In the genomic region with DNA sequence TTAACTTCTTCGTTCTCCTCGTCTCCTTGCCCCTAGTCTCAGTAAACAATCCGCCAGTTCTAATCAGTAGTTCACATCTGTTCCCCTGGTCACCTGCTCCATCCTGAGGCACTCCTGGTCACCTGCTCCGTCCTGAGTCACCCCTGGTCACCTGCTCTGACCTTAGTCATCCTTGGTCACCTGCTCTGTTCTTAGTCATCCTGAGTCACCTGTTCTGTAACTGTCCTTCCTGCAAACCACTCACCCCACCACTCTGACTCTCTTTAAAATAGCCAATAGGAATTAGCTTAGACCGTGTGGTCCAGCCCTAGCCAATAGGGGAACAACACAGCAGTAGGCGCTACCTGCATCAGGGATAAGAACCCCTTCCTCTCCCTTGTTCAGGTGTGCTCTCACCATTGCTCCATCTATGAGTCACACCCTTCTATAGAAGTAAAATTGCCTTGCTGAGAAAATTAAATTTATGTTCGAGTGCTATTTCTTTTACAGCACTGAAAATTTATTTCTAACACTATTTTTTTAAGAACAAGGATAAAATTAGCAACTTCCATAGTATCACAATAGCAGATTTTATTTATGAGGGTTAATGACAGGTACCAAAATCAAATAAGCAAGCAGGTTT, we compare ENCODE assay signal across 6 cellular contexts.
A peak's percentile ranks its signal among the peaks of the same experiment; 100 is the strongest.
DNase-seq lines count a peak whose midpoint lies in the region; ATAC-seq, FAIRE-seq and TF ChIP-seq lines count a peak whose summit lies in the region.
"Not testable (repeated sequence)": the region's sequence is repeated elsewhere in the genome, so short reads cannot be mapped to it uniquely, and the experiment has no call there.

No MANE protein-coding gene starts in this region.

- H3K4me3 ChIP-seq in A549; hepatocyte; trophoblast cell (ENCODE audit: low read depth, low read length): not testable (repeated sequence)

- not testable (repeated sequence) for FAIRE-seq in A549 (lab: Jason Lieb, UNC)

- not testable (repeated sequence) for TF ChIP-seq RAD21 in A549 (conservative IDR thresholded peaks at IDR 0.05 in 1 of 2, IDR thresholded peaks at IDR 0.05 in 1 of 2)

- TF ChIP-seq POLR2A in A549 (IDR thresholded peaks at IDR 0.05; ENCODE audit: low read length), result not testable (repeated sequence)

- H2BK12ac ChIP-seq in trophoblast cell (ENCODE audit: low read length), result peak overlapping the region; percentile 24

- not testable (repeated sequence) for H3K36me3 ChIP-seq in hepatocyte (replicated peaks; ENCODE audit: insufficient read depth, low read depth); trophoblast cell (ENCODE audit: control insufficient read depth in 1 of 2, insufficient read depth in 2 of 2, low read length in 2 of 2)

- not testable (repeated sequence) for TF ChIP-seq CTCF in A549 (IDR thresholded peaks at IDR 0.05); hepatocyte (IDR thresholded peaks at IDR 0.05; ENCODE audit: poor library complexity)

- H3K4ac ChIP-seq in trophoblast cell (ENCODE audit: low read depth, low read length), result not testable (repeated sequence)

- H3K27ac ChIP-seq in A549; trophoblast cell (ENCODE audit: low read depth, low read length): not testable (repeated sequence)
- H3K27ac ChIP-seq in caudate nucleus (ENCODE audit: low read depth, low read length) (peak overlapping the region; percentile 44), hepatocyte (peak overlapping the region; percentile 85)

- CTCF ChIA-PET in A549 (lab: Yijun Ruan, JAX), result interaction anchor here (1.3 kb wide), 1 partner anchor 242 kb away, joined by 3 read pairs; no protein-coding TSS in a partner anchor

- not testable (repeated sequence) for H3K9me2 ChIP-seq in hepatocyte (replicated peaks; ENCODE audit: insufficient read depth)

- not testable (repeated sequence) for H2AFZ ChIP-seq in hepatocyte; trophoblast cell (ENCODE audit: insufficient read depth, low read length, poor library complexity)

- not testable (repeated sequence) for H4K91ac ChIP-seq in trophoblast cell (ENCODE audit: low read depth, low read length)

- H3K4me1 ChIP-seq in A549; trophoblast cell (ENCODE audit: control insufficient read depth in 1 of 2, insufficient read depth in 2 of 2, low read length in 2 of 2): not testable (repeated sequence)
- H3K4me1 ChIP-seq in hepatocyte (ENCODE audit: insufficient read depth), result peaks cover 21% of the 10 kb centered on the region

- TF ChIP-seq EP300 in A549 (IDR thresholded peaks at IDR 0.05), result not testable (repeated sequence)

- not testable (repeated sequence) for H4K8ac ChIP-seq in trophoblast cell (ENCODE audit: low read depth, low read length)

- not testable (repeated sequence) for DNase-seq in A549 (ENCODE audit: low read depth in 1 of 2, low spot score in 1 of 2)
- peak; percentile 29 for DNase-seq in HT1080 (ENCODE audit: low read depth)
- peak; percentile 39 for DNase-seq in SW480 (ENCODE audit: low spot score)
- DNase-seq in caudate nucleus (lab: John Stamatoyannopoulos, UW), result peak in 1 of 61 donors; percentile 11
- DNase-seq in hepatocyte (ENCODE audit: low spot score), result peak; percentile 49
- peak in 1 of 2 donors; percentile 38 for DNase-seq in trophoblast cell

- H3K23ac ChIP-seq in trophoblast cell (ENCODE audit: low read length), result not testable (repeated sequence)

- H2BK5ac ChIP-seq in trophoblast cell (ENCODE audit: low read depth, low read length, poor library complexity), result not testable (repeated sequence)

- H3K14ac ChIP-seq in trophoblast cell (ENCODE audit: low read length), result not testable (repeated sequence)

- not testable (repeated sequence) for H4K20me1 ChIP-seq in hepatocyte (ENCODE audit: insufficient read depth, poor library complexity, severe bottlenecking)

- not testable (repeated sequence) for H4K12ac ChIP-seq in trophoblast cell (ENCODE audit: low read depth, low read length)

- peaks cover 15% of the 10 kb centered on the region; the same call in 2 of the 3 replicates for H3K9me3 ChIP-seq in A549
- not testable (repeated sequence) for H3K9me3 ChIP-seq in hepatocyte (ENCODE audit: low read depth); trophoblast cell (ENCODE audit: insufficient read depth, low read depth, low read length)

- not testable (repeated sequence) for H2AK5ac ChIP-seq in trophoblast cell (ENCODE audit: low read length)

- ATAC-seq in A549, result not testable (repeated sequence)

- H3K79me2 ChIP-seq in hepatocyte; trophoblast cell (ENCODE audit: control insufficient read depth, insufficient read depth, low read length, poor library complexity): not testable (repeated sequence)

- not testable (repeated sequence) for H3K9ac ChIP-seq in trophoblast cell (ENCODE audit: low read length)

- not testable (repeated sequence) for H3K79me1 ChIP-seq in trophoblast cell (ENCODE audit: low read length)

- H2BK120ac ChIP-seq in trophoblast cell (ENCODE audit: insufficient read depth, low read length, poor library complexity), result not testable (repeated sequence)

- WGBS in A549 (ENCODE audit: missing lambda C conversion rate), result 66% methylated on average over 7 of the region's 7 CpGs
- WGBS in hepatocyte (ENCODE audit: low lambda C conversion rate, missing lambda C conversion rate), result 80% methylated on average over 7 of the region's 7 CpGs
- WGBS in trophoblast cell (ENCODE audit: extremely low coverage, insufficient coverage, insufficient read length), result no CpG with 5 or more reads among the region's 7 CpGs

- H3K27me3 ChIP-seq in hepatocyte; trophoblast cell (ENCODE audit: insufficient read depth, low read length): not testable (repeated sequence)

- POLR2A ChIA-PET in A549 (lab: Yijun Ruan, JAX), result not testable (repeated sequence)

- H3K4me2 ChIP-seq in A549; hepatocyte; trophoblast cell (ENCODE audit: low read length): not testable (repeated sequence)

- not testable (repeated sequence) for H3K18ac ChIP-seq in trophoblast cell (ENCODE audit: low read length)

TF ChIP-seq in A549, 52 proteins besides CTCF, POLR2A, EP300 and RAD21:
- TF ChIP-seq FOSL2 (IDR thresholded peaks at IDR 0.05), result not testable (repeated sequence)
- TF ChIP-seq FOSL2 (CRISPR knock-in tag; IDR thresholded peaks at IDR 0.05), result peak; percentile 22; the same call in 1 of the 2 replicates
- TF ChIP-seq, protein P1, sequence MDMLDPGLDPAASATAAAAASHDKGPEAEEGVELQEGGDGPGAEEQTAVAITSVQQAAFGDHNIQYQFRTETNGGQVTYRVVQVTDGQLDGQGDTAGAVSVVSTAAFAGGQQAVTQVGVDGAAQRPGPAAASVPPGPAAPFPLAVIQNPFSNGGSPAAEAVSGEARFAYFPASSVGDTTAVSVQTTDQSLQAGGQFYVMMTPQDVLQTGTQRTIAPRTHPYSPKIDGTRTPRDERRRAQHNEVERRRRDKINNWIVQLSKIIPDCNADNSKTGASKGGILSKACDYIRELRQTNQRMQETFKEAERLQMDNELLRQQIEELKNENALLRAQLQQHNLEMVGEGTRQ (IDR thresholded peaks at IDR 0.05), result peak; percentile 44
TF ChIP-seq in A549: peak in this region for 2; not testable (repeated sequence) for 50.
